Comparison of ENCODE assay signal across 9 cellular contexts in the genomic region with DNA sequence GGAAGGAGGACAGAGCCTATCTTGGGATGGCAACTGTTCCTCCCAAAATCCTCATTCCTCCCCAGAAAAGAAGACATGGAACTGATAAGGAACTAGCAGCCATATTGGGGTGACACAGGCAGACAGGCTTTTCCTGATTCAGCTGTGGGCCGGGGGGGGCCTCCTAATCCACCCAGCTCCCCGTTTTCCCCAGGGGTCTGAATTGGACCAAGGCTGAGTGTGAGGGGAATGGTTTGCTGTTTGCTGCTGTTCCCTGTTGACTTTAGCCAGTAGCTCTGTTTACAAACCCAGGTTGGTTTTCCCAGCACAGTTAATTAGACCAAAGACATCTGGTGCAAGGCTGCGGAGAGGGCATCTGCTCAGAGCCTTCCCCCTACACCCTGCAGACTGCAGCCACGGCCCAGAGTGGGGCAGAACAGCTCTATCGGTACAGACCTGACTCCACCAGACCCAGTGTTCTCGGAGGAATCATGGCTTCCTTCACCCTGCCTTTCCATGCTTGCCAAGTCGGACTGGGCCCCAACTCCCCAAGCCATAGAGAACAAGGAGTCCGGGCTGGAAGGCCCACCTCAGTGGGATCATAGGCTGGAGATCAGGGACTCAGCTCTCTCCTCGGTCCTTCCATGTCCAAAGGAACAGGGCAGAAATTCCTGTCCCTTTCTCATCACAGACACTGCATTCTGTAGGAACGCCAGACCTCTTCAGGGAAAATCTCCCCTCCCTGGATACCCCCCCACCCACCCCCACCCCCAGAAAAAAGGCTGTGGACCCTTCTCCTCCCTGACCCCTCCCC. TPM values are rescaled to one million over a fixed set of nuclear protein-coding genes. Genes with fewer than 3 reads are reported as not detected.
A peak's percentile ranks its signal among the peaks of the same experiment; 100 is the strongest.
DNase-seq lines count a peak whose midpoint lies in the region; ATAC-seq and TF ChIP-seq lines count a peak whose summit lies in the region.
"Had no signal": no experiment of that assay in that cellular context is flagged by ENCODE, and none has a peak within 500 bp of the region (broad histone marks: within the 10 kb centered on the region; RNA-seq: fewer than 3 reads in every experiment).

No MANE protein-coding gene starts in this region.

- 25 to 31% methylated on average over 10 of the region's 10 CpGs for WGBS in ectodermal cell, 2 experiments
- 18 to 26% (median 23%) methylated on average over 10 of the region's 10 CpGs for WGBS in ovary, 3 donors

- TF ChIP-seq CTCF in Calu3 (IDR thresholded peaks at IDR 0.05; ENCODE audit: unreplicated experiment) (no peak), ovary (IDR thresholded peaks at IDR 0.05) (no peak)

- no peak overlapping the region for H3K27ac Mint-ChIP-seq in Calu3 (ENCODE audit: unreplicated experiment)

- H3K9me3 ChIP-seq in ectodermal cell (ENCODE audit: control insufficient read depth, low read length), result no peaks in the 10 kb centered on the region
- H3K9me3 ChIP-seq in ovary, result no peaks in the 10 kb centered on the region
- H3K9me3 ChIP-seq: pancreas had no signal

- DNase-seq in Calu3, result no peak
- peak; percentile 47 for DNase-seq in NCI-H2196 (lab: John Stamatoyannopoulos, UW; ENCODE audit: unreplicated experiment)
- peak in 3 of 5 donors; percentile 48 to 71 (median 56) for DNase-seq in ovary
- no peak for DNase-seq in HCEC 1CT
- no peak for DNase-seq in iPS-NIHi11 (ENCODE audit: low spot score)
- DNase-seq in activated CD4-positive, alpha-beta T cell treated with anti-CD3 and anti-CD28 coated beads for 1 hour, result no peak

- H3K4me1 ChIP-seq in ectodermal cell (ENCODE audit: control insufficient read depth, insufficient read depth, low read length) (peaks cover 39% of the 10 kb centered on the region), ovary (ENCODE audit: insufficient read depth) (peaks cover 13% of the 10 kb centered on the region)
- H3K4me1 ChIP-seq: pancreas had no signal

- no peaks in the 10 kb centered on the region for H3K9me3 Mint-ChIP-seq in Calu3 (ENCODE audit: low read depth, unreplicated experiment)

- TF ChIP-seq EP300 in ovary (IDR thresholded peaks at IDR 0.05), result no peak

- peaks cover 15% of the 10 kb centered on the region for H3K4me1 Mint-ChIP-seq in Calu3 (ENCODE audit: low read depth, unreplicated experiment)

- BruUV-seq in Calu3 (replicated peaks; lab: Mats Ljungman, UMichigan), result no TSS peak

- H3K4me3 ChIP-seq in ectodermal cell (ENCODE audit: insufficient read depth, low read depth, low read length) (peak overlapping the region; percentile 48), ovary (no peak overlapping the region)

- TF ChIP-seq POLR2A in ovary (IDR thresholded peaks at IDR 0.05), result no peak

- peaks cover 16% of the 10 kb centered on the region for H3K36me3 Mint-ChIP-seq in Calu3 (ENCODE audit: insufficient read depth, unreplicated experiment)

- H3K4me3 Mint-ChIP-seq in Calu3 (ENCODE audit: low read depth, unreplicated experiment), result peak overlapping the region; percentile 71

- H3K27me3 Mint-ChIP-seq in Calu3 (ENCODE audit: unreplicated experiment), result peaks cover 57% of the 10 kb centered on the region

- H3K27me3 ChIP-seq in ectodermal cell (ENCODE audit: control insufficient read depth, insufficient read depth, low read length, poor library complexity, severe bottlenecking) (no peaks in the 10 kb centered on the region), ovary (no peaks in the 10 kb centered on the region)
- H3K27me3 ChIP-seq: pancreas had no signal

- intact Hi-C loops in Calu3 (cut with micrococcal nuclease; ENCODE audit: unreplicated experiment), result no loop called here
- intact Hi-C loops in ovary (cut with DNase I), result loop anchor here in 1 of 4 donors (5.0 kb wide), 1 partner anchor 114 kb away; no protein-coding TSS in a partner anchor

- no peak for ATAC-seq in HG02970 (IDR thresholded peaks at IDR 0.05; ENCODE audit: low FRiP score, unreplicated experiment)

- H3K36me3 ChIP-seq in ectodermal cell (ENCODE audit: control insufficient read depth, insufficient read depth, low read length), result no peaks in the 10 kb centered on the region
- H3K36me3 ChIP-seq in ovary, result no peaks in the 10 kb centered on the region
- H3K36me3 ChIP-seq: pancreas had no signal

- CTCF ChIA-PET in Calu3 (lab: Charles Lee), result interaction anchor here (0.6 kb wide), 1 partner anchor 91 kb away, joined by 3 read pairs; no protein-coding TSS in a partner anchor

- peak overlapping the region; percentile 66 for H3K27ac ChIP-seq in ectodermal cell (ENCODE audit: insufficient read depth, low read depth, low read length, poor library complexity, severe bottlenecking)
- H3K27ac ChIP-seq in ovary, result peak overlapping the region; percentile 92 to 95

RNA-seq across cellular contexts. Expression of gene PKDCC, which starts 1.7 kb away (rescaled TPM):
- 11.3 and 12.5 TPM in 2 replicates for total RNA-seq in Calu3 (2022)
- polyA plus RNA-seq in ectodermal cell (2013, experiment 1 of 4), result 224 TPM
- polyA plus RNA-seq in ectodermal cell (2013, experiment 2 of 4), result 241 TPM
- 222 TPM for polyA plus RNA-seq in ectodermal cell (2013, experiment 3 of 4)
- 225 TPM for polyA plus RNA-seq in ectodermal cell (2013, experiment 4 of 4)
- 100 to 1,000 TPM in 6 of 7 donors, 10 to 100 TPM in 1; 90.6 to 576 (median 272) TPM for total RNA-seq in ovary
- polyA plus RNA-seq in ovary, result 100 to 1,000 TPM in 1 of 2 donors, 10 to 100 TPM in 1; 58.5 to 117 TPM

Comparison
In these comparisons a context has a peak if more than half of its experiments do, and no peak if none do; other contexts are left out.
1. DNase-seq: peak in NCI-H2196 (single experiment) and ovary (3 of 5); none in Calu3 (single experiment), HCEC 1CT (single experiment), iPS-NIHi11 (single experiment) and activated CD4-positive, alpha-beta T cell treated with anti-CD3 and anti-CD28 coated beads for 1 hour (single experiment).